ENCODE assay signal across 22 cellular contexts in genomic region chr5:144249755-144250464, GRCh38.
"Had no signal": no experiment of that assay in that cellular context is flagged by ENCODE, and none has a peak within 500 bp of the region (broad histone marks: within the 10 kb centered on the region; RNA-seq: fewer than 3 reads in every experiment).

No MANE protein-coding gene starts in this region.

- ATAC-seq: activated T-helper 17 cell treated with anti-CD3 and anti-CD28 coated beads, Interleukin-2, amount 50 U/mL, for 72 hours had no signal

- H3K4me2 ChIP-seq: PC-9 had no signal

- H2AFZ ChIP-seq: PC-9 had no signal

- H3K4me3 ChIP-seq: PC-9 had no signal

- H3K27ac ChIP-seq: PC-9 had no signal

- DNase-seq: activated B cell treated with CpG ODN at 0.5 μM for 24 hours; activated CD4-positive, alpha-beta T cell treated with anti-CD3 and anti-CD28 coated beads for 1 hour; activated CD4-positive, alpha-beta T cell treated with anti-CD3 and anti-CD28 coated beads, Interleukin-2, amount 10 ng/mL, durations not matched to agents 24 days and 14 days; activated CD4-positive, alpha-beta T cell treated with anti-CD3 and anti-CD28 coated beads, Interleukin-2, amount 50 U/mL, for 48 hours; activated gamma-delta T cell treated with Interleukin-2 at 50 U/mL for 16 hours; activated naive CD4-positive, alpha-beta T cell treated with anti-CD3 and anti-CD28 coated beads, Interleukin-2, amount 10 ng/mL, durations not matched to agents 7 days and 5 days; activated naive CD8-positive, alpha-beta T cell treated with anti-CD3 and anti-CD28 coated beads for 36 hours; activated T-cell treated with anti-CD3 and anti-CD28 coated beads for 4 hours; activated T-cell treated with anti-CD3 and anti-CD28 coated beads, Interleukin-2, amount 50 U/mL, for 48 hours; Kasumi-1; NCI-H1048; NCI-H146; NCI-H1930; NCI-H2171; NCI-H2227 treated with DMSO at 0.1 percent for 48 hours; NCI-H446 treated with DMSO at 0.1 percent for 48 hours; NCI-H524 treated with DMSO at 0.1 percent for 48 hours; NCI-H774; PC-9; SHP77 treated with DMSO at 0.1 percent for 48 hours; T-helper 9 cell had no signal
